Comparison of ENCODE assay signal across 10 cellular contexts in genomic region chrX:46953597-46953996, GRCh38. TPM values are rescaled to one million over a fixed set of nuclear protein-coding genes. Genes with fewer than 3 reads are reported as not detected.
DNase-seq lines count a peak whose midpoint lies in the region; ATAC-seq and TF ChIP-seq lines count a peak whose summit lies in the region.
"Had no signal": no experiment of that assay in that cellular context is flagged by ENCODE, and none has a peak within 500 bp of the region (broad histone marks: within the 10 kb centered on the region; RNA-seq: fewer than 3 reads in every experiment).

No MANE protein-coding gene starts in this region.

- CTCF ChIA-PET in HEK293T (lab: Yijun Ruan, JAX), result no interaction called here

- H3K79me2 ChIP-seq in DOHH2 (ENCODE audit: control insufficient read depth, low read length), result peaks cover 13% of the 10 kb centered on the region
- H3K79me2 ChIP-seq in OCI-LY3 (ENCODE audit: low read length), result peaks cover 91% of the 10 kb centered on the region

- H4K20me1 ChIP-seq in DOHH2 (ENCODE audit: control insufficient read depth, insufficient read depth, low read depth, low read length) (no peaks in the 10 kb centered on the region), OCI-LY3 (ENCODE audit: insufficient read depth, low read length) (no peaks in the 10 kb centered on the region)

- H3K4me2 ChIP-seq in DOHH2 (ENCODE audit: low read length) (peak overlapping the region; percentile 57), OCI-LY3 (ENCODE audit: low read length) (peak overlapping the region; percentile 99)

- H3K4me3 ChIP-seq in DOHH2 (ENCODE audit: low read length), result peak overlapping the region; percentile 44
- peak overlapping the region; percentile 70 for H3K4me3 ChIP-seq in OCI-LY3 (ENCODE audit: low read length)

- H3F3A ChIP-seq in DOHH2 (ENCODE audit: control insufficient read depth, insufficient read depth), result peaks cover 2% of the 10 kb centered on the region; the same call in 1 of the 2 replicates

- no peaks in the 10 kb centered on the region for H3K9me2 ChIP-seq in DOHH2 (replicated peaks; ENCODE audit: control insufficient read depth, low read length)

- H3K9ac ChIP-seq in OCI-LY3 (ENCODE audit: low read length), result peak overlapping the region; percentile 98

- H3K4me1 ChIP-seq in DOHH2 (ENCODE audit: control insufficient read depth, low read length) (peaks cover 40% of the 10 kb centered on the region), OCI-LY3 (ENCODE audit: low read length) (peaks cover 92% of the 10 kb centered on the region)

- POLR2A ChIA-PET in HEK293T (lab: Yijun Ruan, JAX), result no interaction called here

- intact Hi-C loops in left colon (cut with DNase I, micrococcal nuclease), result no loop called here

- no peak for DNase-seq in HEK293T (ENCODE audit: extremely low spot score)
- DNase-seq in left colon, result no peak
- no peak for DNase-seq in omental fat pad (ENCODE audit: low spot score)
- DNase-seq in GDM1 (lab: John Stamatoyannopoulos, UW), result no peak
- DNase-seq in DMS53 treated with DMSO at 0.1 percent for 48 hours (lab: John Stamatoyannopoulos, UW; ENCODE audit: unreplicated experiment), result no peak
- DNase-seq: EL; stimulated activated CD4-positive, alpha-beta T cell treated with anti-CD3 and anti-CD28 coated beads, Interleukin-12 subunit alpha, Interleukin-12 subunit beta, amount 100 ng/mL, for 4 hours had no signal

- TF ChIP-seq CTCF in DOHH2 (IDR thresholded peaks at IDR 0.05; ENCODE audit: low read depth, low read length, poor library complexity, severe bottlenecking), result no peak
- TF ChIP-seq CTCF in OCI-LY3 (IDR thresholded peaks at IDR 0.05; ENCODE audit: low read depth, low read length), result no peak
- TF ChIP-seq CTCF in omental fat pad (IDR thresholded peaks at IDR 0.05), result no peak

- ATAC-seq in left colon (peak; percentile 93), GM21367 (IDR thresholded peaks at IDR 0.05; ENCODE audit: unreplicated experiment) (no peak), omental fat pad (ENCODE audit: low FRiP score) (no peak)

- H3K27me3 ChIP-seq in DOHH2 (ENCODE audit: control insufficient read depth, low read length), result no peaks in the 10 kb centered on the region
- H3K27me3 ChIP-seq in OCI-LY3 (ENCODE audit: low read depth, low read length), result no peaks in the 10 kb centered on the region

- no peaks in the 10 kb centered on the region for H3K9me3 ChIP-seq in DOHH2 (ENCODE audit: control insufficient read depth, insufficient read depth, low read length)
- H3K9me3 ChIP-seq in OCI-LY3 (ENCODE audit: insufficient read depth, low read length), result no peaks in the 10 kb centered on the region

- no peak overlapping the region for H2AFZ ChIP-seq in OCI-LY3 (ENCODE audit: low read depth, low read length)

- H3K27ac ChIP-seq in DOHH2 (ENCODE audit: low read depth, low read length) (no peak overlapping the region), OCI-LY3 (ENCODE audit: low read length) (peak overlapping the region; percentile 100)

- no peaks in the 10 kb centered on the region for H3K36me3 ChIP-seq in DOHH2 (ENCODE audit: control insufficient read depth, low read length)
- H3K36me3 ChIP-seq in OCI-LY3 (replicated peaks; ENCODE audit: low read depth, low read length), result peaks cover 4% of the 10 kb centered on the region

TF ChIP-seq in HEK293T, 16 proteins besides CTCF, POLR2A, EP300 and RAD21:
- TF ChIP-seq FOXK2 (IDR thresholded peaks at IDR 0.05) (no peak), CTBP1 (IDR thresholded peaks at IDR 0.05; ENCODE audit: borderline replicate concordance) (0 out of 2 replicates have a peak, but pooled peaks have one; percentile 12)

RNA-seq across cellular contexts. Expression of gene JADE3, which starts 41.4 kb away (rescaled TPM):
- total RNA-seq in left colon (1 to 10 TPM; 7.0 to 7.4 TPM), omental fat pad (1 to 10 TPM; 3.9 to 6.6 (median 5.4) TPM)
